Comparison of ENCODE assay signal across 14 cellular contexts in genomic region chr20:6664574-6664973, GRCh38.
DNase-seq lines count a peak whose midpoint lies in the region; ATAC-seq and TF ChIP-seq lines count a peak whose summit lies in the region.
"Had no signal": no experiment of that assay in that cellular context is flagged by ENCODE, and none has a peak within 500 bp of the region (broad histone marks: within the 10 kb centered on the region; RNA-seq: fewer than 3 reads in every experiment).

No MANE protein-coding gene starts in this region.

- no peak for ATAC-seq in T-cell (replicated peaks in 1 of 4)
- ATAC-seq: GM12878, HepG2 had no signal

- H3K9me3 ChIP-seq in MM.1S (replicated peaks; ENCODE audit: insufficient read depth, low read length), result no peaks in the 10 kb centered on the region
- no peaks in the 10 kb centered on the region for H3K9me3 ChIP-seq in colonic mucosa
- H3K9me3 ChIP-seq in hepatocyte (ENCODE audit: low read depth), result no peaks in the 10 kb centered on the region
- no peaks in the 10 kb centered on the region for H3K9me3 ChIP-seq in smooth muscle cell (replicated peaks; ENCODE audit: low read depth)

- H2AFZ ChIP-seq in MM.1S (ENCODE audit: low read length) (no peak overlapping the region), hepatocyte (no peak overlapping the region), smooth muscle cell (ENCODE audit: low read depth) (no peak overlapping the region)
- H2AFZ ChIP-seq: GM23248 had no signal

- H3K4me1 ChIP-seq in MM.1S (ENCODE audit: low read length) (peaks cover 19% of the 10 kb centered on the region), colonic mucosa (no peaks in the 10 kb centered on the region), hepatocyte (ENCODE audit: insufficient read depth) (peaks cover 41% of the 10 kb centered on the region), smooth muscle cell (ENCODE audit: low read depth) (peaks cover 8% of the 10 kb centered on the region)

- no peaks in the 10 kb centered on the region for H3F3A ChIP-seq in MM.1S (ENCODE audit: insufficient read depth, low read length)
- H3F3A ChIP-seq in smooth muscle cell (ENCODE audit: low read depth), result peaks cover 25% of the 10 kb centered on the region

- H3K4me3 ChIP-seq in MM.1S (ENCODE audit: low read length), result no peak overlapping the region
- H3K4me3 ChIP-seq in colonic mucosa, result no peak overlapping the region
- no peak overlapping the region for H3K4me3 ChIP-seq in hepatocyte
- H3K4me3 ChIP-seq in smooth muscle cell, result no peak overlapping the region
- H3K4me3 ChIP-seq: GM12878, GM23248 had no signal

- H4K20me1 ChIP-seq in MM.1S (ENCODE audit: insufficient read depth, low read length) (no peaks in the 10 kb centered on the region), hepatocyte (ENCODE audit: insufficient read depth, poor library complexity, severe bottlenecking) (no peaks in the 10 kb centered on the region), smooth muscle cell (ENCODE audit: low read depth) (no peaks in the 10 kb centered on the region)

- H3K27ac ChIP-seq in MM.1S (ENCODE audit: low read length) (peak overlapping the region; percentile 18; the same call in 1 of the 2 replicates), colonic mucosa (peak overlapping the region; percentile 46), hepatocyte (peak overlapping the region; percentile 93), smooth muscle cell (ENCODE audit: low read depth) (peak overlapping the region; percentile 63)
- H3K27ac ChIP-seq: GM23248 had no signal

- H3K36me3 ChIP-seq in MM.1S (replicated peaks; ENCODE audit: insufficient read depth, low read length), result no peaks in the 10 kb centered on the region
- H3K36me3 ChIP-seq in colonic mucosa, result no peaks in the 10 kb centered on the region
- no peaks in the 10 kb centered on the region for H3K36me3 ChIP-seq in hepatocyte (replicated peaks; ENCODE audit: insufficient read depth, low read depth)
- H3K36me3 ChIP-seq in smooth muscle cell (ENCODE audit: low read depth), result no peaks in the 10 kb centered on the region

- H3K4me2 ChIP-seq in MM.1S (ENCODE audit: low read depth, low read length), result no peak overlapping the region
- no peak overlapping the region for H3K4me2 ChIP-seq in hepatocyte
- H3K4me2 ChIP-seq in smooth muscle cell, result no peak overlapping the region

- H3K4me3 Mint-ChIP-seq in T-cell, result no peak overlapping the region
- no peak overlapping the region for H3K4me3 Mint-ChIP-seq in chondrocyte (ENCODE audit: unreplicated experiment)
- H3K4me3 Mint-ChIP-seq: B cell; CD4-positive, alpha-beta memory T cell had no signal

- CTCF ChIA-PET in T-cell (lab: Charles Lee), result no interaction called here

- POLR2A ChIA-PET in T-cell (lab: Charles Lee), result no interaction called here

- TF ChIP-seq CTCF in MM.1S (IDR thresholded peaks at IDR 0.05; ENCODE audit: low read length), result no peak
- TF ChIP-seq CTCF in colonic mucosa (IDR thresholded peaks at IDR 0.05), result no peak
- no peak for TF ChIP-seq CTCF in hepatocyte (IDR thresholded peaks at IDR 0.05; ENCODE audit: poor library complexity)
- TF ChIP-seq CTCF in smooth muscle cell (IDR thresholded peaks at IDR 0.05; ENCODE audit: borderline replicate concordance, insufficient read depth, poor library complexity, severe bottlenecking), result no peak
- no peak for TF ChIP-seq CTCF in chondrocyte (IDR thresholded peaks at IDR 0.05)

- H3K9ac ChIP-seq in MM.1S (ENCODE audit: low read length), result no peak overlapping the region
- no peak overlapping the region for H3K9ac ChIP-seq in colonic mucosa (ENCODE audit: low read depth in 2 of 2, low read length in 2 of 2)
- no peak overlapping the region for H3K9ac ChIP-seq in smooth muscle cell (ENCODE audit: low read depth)
- H3K9ac ChIP-seq: GM23248 had no signal

- H3K36me3 Mint-ChIP-seq in T-cell (no peaks in the 10 kb centered on the region), chondrocyte (ENCODE audit: low read depth) (no peaks in the 10 kb centered on the region)
- H3K36me3 Mint-ChIP-seq: CD4-positive, alpha-beta memory T cell had no signal

- H3K27me3 Mint-ChIP-seq in T-cell (no peaks in the 10 kb centered on the region), chondrocyte (ENCODE audit: low read depth) (no peaks in the 10 kb centered on the region)
- H3K27me3 Mint-ChIP-seq: B cell; CD4-positive, alpha-beta memory T cell had no signal

- H3K27me3 ChIP-seq in MM.1S (replicated peaks; ENCODE audit: insufficient read depth, low read length) (no peaks in the 10 kb centered on the region), colonic mucosa (no peaks in the 10 kb centered on the region), hepatocyte (no peaks in the 10 kb centered on the region), smooth muscle cell (ENCODE audit: low read depth) (no peaks in the 10 kb centered on the region)

- H3K9me3 Mint-ChIP-seq in T-cell, result peaks cover 0 to 21% (median 6%) of the 10 kb centered on the region in 3 donors
- H3K9me3 Mint-ChIP-seq in chondrocyte (ENCODE audit: low read depth), result peaks cover 8% of the 10 kb centered on the region

- H3K27ac Mint-ChIP-seq in T-cell (no peak overlapping the region), chondrocyte (ENCODE audit: unreplicated experiment) (no peak overlapping the region)
- H3K27ac Mint-ChIP-seq: B cell; CD4-positive, alpha-beta memory T cell had no signal

- no peaks in the 10 kb centered on the region for H3K4me1 Mint-ChIP-seq in T-cell
- H3K4me1 Mint-ChIP-seq in chondrocyte (ENCODE audit: low read depth), result peaks cover 21% of the 10 kb centered on the region
- H3K4me1 Mint-ChIP-seq: B cell; CD4-positive, alpha-beta memory T cell had no signal

- H3K9me2 ChIP-seq in MM.1S (replicated peaks; ENCODE audit: insufficient read depth, low read length), result no peaks in the 10 kb centered on the region
- H3K9me2 ChIP-seq in hepatocyte (replicated peaks; ENCODE audit: insufficient read depth), result no peaks in the 10 kb centered on the region

- intact Hi-C loops in colonic mucosa (cut with DNase I), result no loop called here

- DNase-seq in MM.1S, result peak; percentile 68
- DNase-seq in colonic mucosa, result no peak
- no peak for DNase-seq in hepatocyte (ENCODE audit: low spot score)
- DNase-seq in smooth muscle cell (lab: John Stamatoyannopoulos, UW; ENCODE audit: unreplicated experiment), result no peak
- no peak for DNase-seq in T-cell
- no peak for DNase-seq in NCI-H446 (lab: John Stamatoyannopoulos, UW)
- no peak for DNase-seq in chondrocyte (ENCODE audit: low spot score)
- DNase-seq: C1 segment of cervical spinal cord; CD4-positive, alpha-beta memory T cell; DMS79; GM23248 had no signal

- no peaks in the 10 kb centered on the region for H3K79me2 ChIP-seq in MM.1S (ENCODE audit: low read length)
- no peaks in the 10 kb centered on the region for H3K79me2 ChIP-seq in hepatocyte
- H3K79me2 ChIP-seq in smooth muscle cell (ENCODE audit: low read depth), result no peaks in the 10 kb centered on the region

- 85% methylated on average over 1 of the region's 1 CpG for WGBS in hepatocyte (ENCODE audit: low lambda C conversion rate, missing lambda C conversion rate)
- 92% methylated on average over 1 of the region's 1 CpG for WGBS in smooth muscle cell (ENCODE audit: low lambda C conversion rate)

Comparison
In these comparisons a context has a peak if more than half of its experiments do, and no peak if none do; other contexts are left out.
1. H3K27ac ChIP-seq: peak in every context shown above with its lines; median percentile 93 in hepatocyte; 63 in smooth muscle cell; 46 in colonic mucosa; 18 in MM.1S.